ENCODE assay signal across 8 cellular contexts in the genomic region with DNA sequence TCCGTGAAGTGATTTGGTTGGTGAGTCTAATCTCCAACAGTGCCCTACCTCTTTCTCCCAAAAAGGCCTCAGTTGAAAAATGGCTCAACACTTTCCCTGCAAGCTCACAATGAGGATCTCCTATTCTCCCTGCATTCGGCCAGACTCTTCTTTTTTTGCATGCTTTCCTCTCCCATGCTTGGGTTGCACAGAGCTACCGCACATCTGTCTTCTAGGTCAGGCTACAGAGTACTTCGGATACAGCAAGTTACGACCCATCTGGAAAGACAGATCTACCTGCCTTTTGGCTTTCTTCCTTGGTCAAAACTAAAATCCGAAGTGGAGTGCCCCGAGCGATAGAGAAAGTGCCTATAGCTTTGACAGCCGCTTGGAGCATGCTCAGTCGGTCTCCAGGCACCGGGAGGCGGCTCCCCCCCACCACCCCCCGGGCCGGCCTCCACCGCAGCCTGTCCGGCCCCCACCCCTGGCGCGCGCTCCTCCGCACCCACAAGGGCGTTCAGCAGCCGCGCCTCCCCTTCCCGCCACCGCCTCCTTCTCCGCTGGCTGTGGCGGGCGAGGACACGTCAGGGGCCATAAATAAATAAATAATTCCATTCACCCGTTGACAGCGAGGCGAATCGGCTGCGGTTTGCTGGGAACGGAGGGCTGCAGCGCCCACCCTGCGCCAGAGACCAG. TPM values are rescaled to one million over a fixed set of nuclear protein-coding genes. Genes with fewer than 3 reads are reported as not detected.
DNase-seq lines count a peak whose midpoint lies in the region; ATAC-seq and TF ChIP-seq lines count a peak whose summit lies in the region.

A gene with protein sequence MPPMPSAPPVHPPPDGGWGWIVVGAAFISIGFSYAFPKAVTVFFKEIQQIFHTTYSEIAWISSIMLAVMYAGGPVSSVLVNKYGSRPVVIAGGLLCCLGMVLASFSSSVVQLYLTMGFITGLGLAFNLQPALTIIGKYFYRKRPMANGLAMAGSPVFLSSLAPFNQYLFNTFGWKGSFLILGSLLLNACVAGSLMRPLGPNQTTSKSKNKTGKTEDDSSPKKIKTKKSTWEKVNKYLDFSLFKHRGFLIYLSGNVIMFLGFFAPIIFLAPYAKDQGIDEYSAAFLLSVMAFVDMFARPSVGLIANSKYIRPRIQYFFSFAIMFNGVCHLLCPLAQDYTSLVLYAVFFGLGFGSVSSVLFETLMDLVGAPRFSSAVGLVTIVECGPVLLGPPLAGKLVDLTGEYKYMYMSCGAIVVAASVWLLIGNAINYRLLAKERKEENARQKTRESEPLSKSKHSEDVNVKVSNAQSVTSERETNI (plus strand): TSS at position 473 of the 675 bp plus-strand sequence. CDS start 108,773 bp downstream, outside the sequence.

- dilution Hi-C loops in mammary epithelial cell (cut with HindIII; ENCODE audit: low sequenced_read_pairs): no loop called here

- in situ Hi-C loops in mammary epithelial cell (cut with MboI; ENCODE audit: low sequenced_read_pairs in 2 of 2): no loop called here

- H3K9me3 ChIP-seq in mammary epithelial cell (replicated peaks; ENCODE audit: insufficient read depth, low read length) (no peaks in the 10 kb centered on the region), smooth muscle cell (replicated peaks; ENCODE audit: low read depth) (no peaks in the 10 kb centered on the region)

- H3K36me3 ChIP-seq in mammary epithelial cell (ENCODE audit: insufficient read depth, low read length) (no peaks in the 10 kb centered on the region), smooth muscle cell (ENCODE audit: low read depth) (no peaks in the 10 kb centered on the region)

- 4% methylated on average over 17 of the region's 37 CpGs for WGBS in mammary epithelial cell (ENCODE audit: low coverage, missing lambda C conversion rate)
- WGBS in smooth muscle cell (ENCODE audit: low lambda C conversion rate): 3% methylated on average over 32 of the region's 37 CpGs

- CTCF ChIA-PET in mammary epithelial cell (lab: Charles Lee; ENCODE audit: low non-redundant PET): no interaction called here

- intact Hi-C loops in mammary epithelial cell (cut with micrococcal nuclease): loop anchor here (2.0 to 5.0 kb wide), 5 partner anchors 103 to 332 kb away; no protein-coding TSS in a partner anchor

- H3K4me3 ChIP-seq in WI38 (ENCODE audit: low read depth, low read length) (peak within 1 kb of the TSS; percentile 66), mammary epithelial cell (replicated peaks in 1 of 3; ENCODE audit: insufficient read depth in 1 of 3, low read depth in 2 of 3, low read length in 3 of 3) (peak within 1 kb of the TSS; percentile 67 to 83 (median 75)), smooth muscle cell (peak within 1 kb of the TSS; percentile 93)

- H3K4me1 ChIP-seq in mammary epithelial cell (ENCODE audit: insufficient read depth, low read length): peaks cover 22% of the 10 kb centered on the region
- H3K4me1 ChIP-seq in smooth muscle cell (ENCODE audit: low read depth): peaks cover 7% of the 10 kb centered on the region

- H3K27ac ChIP-seq in 22Rv1: peak within 1 kb of the TSS; percentile 63
- H3K27ac ChIP-seq in mammary epithelial cell (ENCODE audit: insufficient read depth, low read depth, low read length): peak within 1 kb of the TSS; percentile 11
- peak within 1 kb of the TSS; percentile 70 for H3K27ac ChIP-seq in smooth muscle cell (ENCODE audit: low read depth)

- H3K4me2 ChIP-seq in mammary epithelial cell (ENCODE audit: insufficient read depth, low read depth, low read length) (peak within 1 kb of the TSS; percentile 92), smooth muscle cell (peak within 1 kb of the TSS; percentile 100)

- no TSS peak for BruUV-seq in mammary epithelial cell (replicated peaks; lab: Mats Ljungman, UMichigan)

- H3K9ac ChIP-seq in mammary epithelial cell (ENCODE audit: insufficient read depth, low read length): peak within 1 kb of the TSS; percentile 42
- H3K9ac ChIP-seq in smooth muscle cell (ENCODE audit: low read depth): peak within 1 kb of the TSS; percentile 71

- peaks cover 15% of the 10 kb centered on the region for H3F3A ChIP-seq in smooth muscle cell (ENCODE audit: low read depth)

- ATAC-seq in GM18867 (IDR thresholded peaks at IDR 0.05; ENCODE audit: unreplicated experiment): peak; percentile 68
- ATAC-seq in HG03097 (IDR thresholded peaks at IDR 0.05; ENCODE audit: low FRiP score, unreplicated experiment): peak; percentile 60

- H3K79me2 ChIP-seq in mammary epithelial cell (ENCODE audit: insufficient read depth, low read length): no peaks in the 10 kb centered on the region
- no peaks in the 10 kb centered on the region for H3K79me2 ChIP-seq in smooth muscle cell (ENCODE audit: low read depth)

- H4K20me1 ChIP-seq in mammary epithelial cell (ENCODE audit: insufficient read depth, low read length) (no peaks in the 10 kb centered on the region), smooth muscle cell (ENCODE audit: low read depth) (no peaks in the 10 kb centered on the region)

- peak; percentile 48 for DNase-seq in NCI-H2196 (lab: John Stamatoyannopoulos, UW; ENCODE audit: unreplicated experiment)
- DNase-seq in mammary epithelial cell: peak; percentile 89
- DNase-seq in iPS-NIHi7 (ENCODE audit: extremely low spot score): peak; percentile 67
- peak; percentile 86 for DNase-seq in smooth muscle cell (lab: John Stamatoyannopoulos, UW; ENCODE audit: unreplicated experiment)

- H3K27me3 ChIP-seq in mammary epithelial cell (ENCODE audit: insufficient read depth, low read length) (no peaks in the 10 kb centered on the region), smooth muscle cell (ENCODE audit: low read depth) (no peaks in the 10 kb centered on the region)

- H2AFZ ChIP-seq in mammary epithelial cell (ENCODE audit: low read depth, low read length) (peak within 1 kb of the TSS; percentile 98), smooth muscle cell (ENCODE audit: low read depth) (peak within 1 kb of the TSS; percentile 96)

- TF ChIP-seq CTCF in 22Rv1 (IDR thresholded peaks at IDR 0.05) (no peak), WI38 (IDR thresholded peaks at IDR 0.05; ENCODE audit: low read depth, low read length) (no peak), mammary epithelial cell (conservative IDR thresholded peaks at IDR 0.05 in 1 of 2, IDR thresholded peaks at IDR 0.05 in 1 of 2; ENCODE audit: extremely low read depth in 1 of 2, insufficient read depth in 1 of 2, low read depth in 1 of 2, low read length in 2 of 2) (no peak), smooth muscle cell (IDR thresholded peaks at IDR 0.05; ENCODE audit: borderline replicate concordance, insufficient read depth, poor library complexity, severe bottlenecking) (no peak)

RNA-seq across cellular contexts. Expression of the gene that starts here (rescaled TPM):
- total RNA-seq in mammary epithelial cell (10 to 100 TPM in 1 of 2 donors, 1 to 10 TPM in 1; 8.2 to 27.3 TPM), smooth muscle cell (7.7 and 13.8 TPM in 2 replicates)
- polyA plus RNA-seq in mammary epithelial cell (3.1 TPM), smooth muscle cell (1.6 and 1.8 TPM in 2 replicates)
- polyA minus RNA-seq in mammary epithelial cell: 28.2 TPM

Comparison
In these comparisons a context has a peak if more than half of its experiments do, and no peak if none do; other contexts are left out.
1. Peak in every context shown above with its lines: DNase-seq, ATAC-seq, H3K4me3 ChIP-seq and H3K27ac ChIP-seq.
2. H3K27ac ChIP-seq: peak in every context shown above with its lines; median percentile 70 in smooth muscle cell; 63 in 22Rv1; 11 in mammary epithelial cell.